ENCODE assay signal across 1 cellular context in genomic region chr19:45076851-45077730, GRCh38.
TF ChIP-seq lines count a peak whose summit lies in the region.

No MANE protein-coding gene starts in this region.

TF ChIP-seq in K562, 482 proteins besides CTCF, POLR2A, EP300 and RAD21:
- TF ChIP-seq ZNF316 (IDR thresholded peaks at IDR 0.05) (peak; percentile 60), PHF8 (IDR thresholded peaks at IDR 0.05; ENCODE audit: borderline replicate concordance, low read length) (no peak), TRIM24 (IDR thresholded peaks at IDR 0.05) (0 out of 4 replicates have a peak, but pooled peaks of 1 of the 2 experiments have one; percentile 17), ZNF143 (CRISPR knock-in tag; IDR thresholded peaks at IDR 0.05) (no peak), NR2F6 (CRISPR knock-in tag; IDR thresholded peaks at IDR 0.05) (no peak), ZNF584 (CRISPR knock-in tag; IDR thresholded peaks at IDR 0.05; ENCODE audit: low read depth) (no peak), ZNF512 (tag; IDR thresholded peaks at IDR 0.05) (0 out of 2 replicates have a peak, but pooled peaks have one; percentile 18), SMARCC2 (IDR thresholded peaks at IDR 0.05; ENCODE audit: low read depth) (no peak), ETS1 (conservative IDR thresholded peaks at IDR 0.05; ENCODE audit: control insufficient read depth, low read depth, low read length) (no peak), YY1 (IDR thresholded peaks at IDR 0.05; ENCODE audit: borderline replicate concordance in 1 of 3, control insufficient read depth in 1 of 3, extremely low read depth in 1 of 3, insufficient read depth in 3 of 3, insufficient read length in 1 of 3, insufficient replicate concordance in 2 of 3, low read depth in 1 of 3, low read length in 2 of 3) (peak in 1 of 3 experiments; percentile 23), E2F3 (CRISPR knock-in tag; IDR thresholded peaks at IDR 0.05) (no peak), SMARCE1 (IDR thresholded peaks at IDR 0.05) (0 out of 2 replicates have a peak, but pooled peaks have one; percentile 4), HMGXB4 (CRISPR knock-in tag; IDR thresholded peaks at IDR 0.05) (no peak), CTCFL (IDR thresholded peaks at IDR 0.05; ENCODE audit: borderline replicate concordance, insufficient read depth, low read depth, low read length, poor library complexity, severe bottlenecking) (no peak), VEZF1 (CRISPR knock-in tag; IDR thresholded peaks at IDR 0.05) (no peak), MCM2 (IDR thresholded peaks at IDR 0.05; ENCODE audit: low read depth) (no peak), ZBTB43 (CRISPR knock-in tag; IDR thresholded peaks at IDR 0.05) (peak; percentile 48; the same call in 1 of the 2 replicates), ZBTB49 (CRISPR knock-in tag; IDR thresholded peaks at IDR 0.05; ENCODE audit: borderline replicate concordance) (0 out of 2 replicates have a peak, but pooled peaks have one; percentile 49), USF1 (CRISPR knock-in tag; IDR thresholded peaks at IDR 0.05) (peak; percentile 18; the same call in 1 of the 2 replicates), RBM14 (IDR thresholded peaks at IDR 0.05; ENCODE audit: borderline replicate concordance, insufficient read depth, low read depth, low read length) (no peak), NELFE (IDR thresholded peaks at IDR 0.05; ENCODE audit: insufficient read depth, insufficient read length) (no peak), ZNF41 (CRISPR knock-in tag; conservative IDR thresholded peaks at IDR 0.05) (no peak), ZFX (CRISPR knock-in tag; IDR thresholded peaks at IDR 0.05) (no peak), SOX6 (IDR thresholded peaks at IDR 0.05) (no peak), ARID3A (IDR thresholded peaks at IDR 0.05; ENCODE audit: borderline replicate concordance, low read depth, low read length) (no peak), GABPB2 (CRISPR knock-in tag; conservative IDR thresholded peaks at IDR 0.05) (no peak), TRIM25 (IDR thresholded peaks at IDR 0.05; ENCODE audit: borderline replicate concordance) (0 out of 2 replicates have a peak, but pooled peaks have one; percentile 23), IRF1 (CRISPR knock-in tag; IDR thresholded peaks at IDR 0.05; ENCODE audit: borderline replicate concordance) (no peak), CEBPB (tag; IDR thresholded peaks at IDR 0.05) (peak; percentile 19; the same call in 1 of the 2 replicates), ELF2 (CRISPR knock-in tag; IDR thresholded peaks at IDR 0.05) (no peak)
